In the genomic region with DNA sequence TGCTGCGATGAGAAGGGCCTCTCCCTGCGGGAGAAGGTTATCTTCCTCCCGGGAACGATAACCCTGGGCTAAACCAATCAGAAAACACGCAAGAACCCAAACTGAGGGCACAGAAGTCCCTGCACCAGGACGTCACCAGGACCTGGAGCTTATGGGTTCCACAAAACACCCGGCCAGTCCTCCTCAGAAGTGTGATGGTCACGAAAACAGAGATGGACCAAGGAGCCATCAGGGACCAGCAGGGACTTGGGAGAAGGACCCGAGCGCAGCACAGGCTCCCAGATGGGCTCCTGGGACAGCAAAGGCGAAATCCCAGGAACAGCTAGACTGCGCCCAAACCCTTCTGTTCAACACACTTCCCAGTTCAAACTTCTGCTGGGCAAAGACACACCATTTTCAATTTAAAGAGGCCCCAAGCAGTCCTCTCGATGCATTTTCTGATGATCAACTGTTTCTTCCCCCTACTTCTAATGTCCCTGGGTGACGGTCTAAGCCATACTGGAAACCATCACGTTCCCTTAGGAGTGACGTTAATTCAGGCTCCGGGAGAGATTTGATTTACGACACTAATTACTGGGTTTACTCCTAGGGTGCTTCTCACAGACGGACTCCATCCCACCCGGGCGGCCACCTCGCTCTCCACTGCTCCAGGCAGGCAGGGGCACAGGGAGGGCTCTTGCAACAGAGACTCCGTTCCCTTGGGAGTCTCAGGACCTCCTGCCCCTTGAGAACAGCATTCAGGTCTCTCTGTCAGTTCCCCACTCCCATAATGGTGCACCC, we compare ENCODE assay signal across 15 cellular contexts.
A peak's percentile ranks its signal among the peaks of the same experiment; 100 is the strongest.
DNase-seq lines count a peak whose midpoint lies in the region; FAIRE-seq and TF ChIP-seq lines count a peak whose summit lies in the region.
"Had no signal": no experiment of that assay in that cellular context is flagged by ENCODE, and none has a peak within 500 bp of the region (broad histone marks: within the 10 kb centered on the region; RNA-seq: fewer than 3 reads in every experiment).

No MANE protein-coding gene starts in this region.

- POLR2A ChIA-PET in RWPE1 (lab: Yijun Ruan, JAX; ENCODE audit: low non-redundant PET): no interaction called here

- TF ChIP-seq CTCF in RWPE1 (conservative IDR thresholded peaks at IDR 0.05; ENCODE audit: low read depth): no peak

- CTCF ChIA-PET in RWPE1 (lab: Yijun Ruan, JAX): no interaction called here

- H3K27ac ChIP-seq in RWPE1: no peak overlapping the region
- H3K27ac ChIP-seq: upper lobe of right lung had no signal

- no peak for FAIRE-seq in RCC 7860 (lab: Jason Lieb, UNC)
- FAIRE-seq: TTC549 had no signal

- DNase-seq in activated T-cell treated with anti-CD3 and anti-CD28 coated beads, Interleukin-2, amount 50 U/mL, for 48 hours: peak; percentile 10 to 14
- DNase-seq in activated T-cell treated with anti-CD3 and anti-CD28 coated beads, Interleukin-2, amount 50 U/mL, for 1 hour: no peak
- DNase-seq in NCI-H1417 treated with DMSO at 0.1 percent for 48 hours (lab: John Stamatoyannopoulos, UW) (peak; percentile 16), left kidney (ENCODE audit: low read depth, low spot score) (peak; percentile 79), RCC 7860 (ENCODE audit: low spot score) (no peak), NCI-H2029 treated with DMSO at 0.1 percent for 48 hours (lab: John Stamatoyannopoulos, UW) (no peak), RWPE1 (ENCODE audit: low spot score) (no peak)
- peak; percentile 12 for DNase-seq in stimulated activated CD8-positive, alpha-beta memory T cell treated with anti-CD3 and anti-CD28 coated beads, Interleukin-4, amount 100 ng/mL, for 48 hours
- DNase-seq: activated CD4-positive, alpha-beta T cell treated with anti-CD3 and anti-CD28 coated beads, Interleukin-2, amount 10 ng/mL, durations not matched to agents 24 days and 14 days; islet precursor cell; NCI-H1436; NCI-H345; stimulated activated CD4-positive, alpha-beta T cell treated with anti-CD3 and anti-CD28 coated beads, Interleukin-15, amount 100 ng/mL, for 24 hours; upper lobe of right lung had no signal

Comparison
In these comparisons a context has a peak if more than half of its experiments do, and no peak if none do; other contexts are left out.
1. DNase-seq: peak in activated T-cell treated with anti-CD3 and anti-CD28 coated beads, Interleukin-2, amount 50 U/mL, for 48 hours (2 of 2), NCI-H1417 treated with DMSO at 0.1 percent for 48 hours (single experiment), left kidney (single experiment) and stimulated activated CD8-positive, alpha-beta memory T cell treated with anti-CD3 and anti-CD28 coated beads, Interleukin-4, amount 100 ng/mL, for 48 hours (single experiment); none in activated T-cell treated with anti-CD3 and anti-CD28 coated beads, Interleukin-2, amount 50 U/mL, for 1 hour (single experiment), RCC 7860 (single experiment), NCI-H2029 treated with DMSO at 0.1 percent for 48 hours (single experiment) and RWPE1 (single experiment).